ENCODE assay signal across 27 cellular contexts in the genomic region with DNA sequence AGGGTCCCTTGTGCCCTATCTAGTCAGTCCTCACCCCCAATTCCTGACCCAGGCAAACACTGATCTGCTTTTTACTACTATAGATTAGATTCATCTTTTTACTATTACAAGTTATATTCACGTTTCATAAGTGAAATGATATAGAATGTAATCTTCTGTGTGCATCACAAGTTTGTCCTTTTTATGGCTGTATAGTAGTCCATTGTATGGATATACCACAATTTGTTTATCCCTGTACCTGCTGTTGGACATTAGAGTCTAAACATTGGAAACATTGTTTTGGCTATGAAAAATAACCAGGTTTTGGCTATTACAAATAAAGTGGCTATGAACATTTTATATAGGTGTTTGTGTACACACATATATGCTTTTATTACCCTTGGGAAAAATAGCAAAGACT.
"Had no signal": no experiment of that assay in that cellular context is flagged by ENCODE, and none has a peak within 500 bp of the region (broad histone marks: within the 10 kb centered on the region; RNA-seq: fewer than 3 reads in every experiment).

No MANE protein-coding gene starts in this region.

- H3K27ac Mint-ChIP-seq: mesothelial cell of epicardium; naive B cell; naive thymus-derived CD8-positive, alpha-beta T cell had no signal

- H3K4me1 Mint-ChIP-seq: mesothelial cell of epicardium; naive B cell; naive thymus-derived CD8-positive, alpha-beta T cell had no signal

- H3K9me3 ChIP-seq: esophagus squamous epithelium, left lung, lower lobe of right lung, mucosa of descending colon had no signal

- H3K4me1 ChIP-seq: esophagus squamous epithelium, gastrocnemius medialis, heart right ventricle, left lung, lower lobe of right lung had no signal

- H3K36me3 ChIP-seq: esophagus squamous epithelium, gastrocnemius medialis, heart right ventricle, left lung, lower lobe of right lung had no signal

- ATAC-seq: esophagus mucosa; gastrocnemius medialis; heart right ventricle; left cardiac atrium; left lung; left ventricle myocardium superior; lower lobe of right lung; mucosa of descending colon; naive thymus-derived CD8-positive, alpha-beta T cell had no signal

- H3K27me3 ChIP-seq: dorsolateral prefrontal cortex, esophagus squamous epithelium, gastrocnemius medialis, left lung had no signal

- H3K4me3 ChIP-seq: coronary artery, dorsolateral prefrontal cortex, esophagus squamous epithelium, gastrocnemius medialis, heart right ventricle, left lung, lower lobe of right lung, mucosa of descending colon had no signal

- H3K27ac ChIP-seq: coronary artery, dorsolateral prefrontal cortex, epithelial cell of prostate, esophagus squamous epithelium, gastrocnemius medialis, heart right ventricle, left lung, lower lobe of right lung had no signal

- FAIRE-seq: endometrium, keratinocyte had no signal

- H3K4me3 Mint-ChIP-seq: mesothelial cell of epicardium; naive B cell; naive thymus-derived CD8-positive, alpha-beta T cell had no signal

- DNase-seq: dermis blood vessel endothelial cell; dorsolateral prefrontal cortex; effector CD4-positive, alpha-beta T cell; effector memory CD4-positive, alpha-beta T cell; erythroblast; esophagus squamous epithelium; foreskin fibroblast; foreskin melanocyte; gastrocnemius medialis; glutamatergic neuron; head of caudate nucleus; heart right ventricle; hippocampal formation; left cardiac atrium; left lung; left ventricle myocardium superior; lower lobe of right lung; mesenchymal stem cell; mucosa of descending colon; naive B cell; naive thymus-derived CD8-positive, alpha-beta T cell had no signal
